ENCODE assay signal across 16 cellular contexts in genomic region chr16:87145181-87146176, GRCh38.
A peak's percentile ranks its signal among the peaks of the same experiment; 100 is the strongest.
DNase-seq lines count a peak whose midpoint lies in the region; ATAC-seq, FAIRE-seq and TF ChIP-seq lines count a peak whose summit lies in the region.
"Had no signal": no experiment of that assay in that cellular context is flagged by ENCODE, and none has a peak within 500 bp of the region (broad histone marks: within the 10 kb centered on the region; RNA-seq: fewer than 3 reads in every experiment).

No MANE protein-coding gene starts in this region.

- peak; percentile 40 for FAIRE-seq in bronchial epithelial cell (lab: Jason Lieb, UNC)

- CTCF ChIA-PET in activated CD4-positive, alpha-beta memory T cell treated with anti-CD3 and anti-CD28 coated beads for 36 hours (lab: Charles Lee) = no interaction called here
- CTCF ChIA-PET in activated CD4-positive, alpha-beta memory T cell treated with anti-CD3 and anti-CD28 coated beads, Interleukin-2, amount 10 ng/mL, durations not matched to agents 7 days and 5 days (lab: Charles Lee) = interaction anchor here (0.6 kb wide), 1 partner anchor 583 kb away, joined by 3 read pairs; no protein-coding TSS in a partner anchor

- POLR2A ChIA-PET in activated CD4-positive, alpha-beta memory T cell treated with anti-CD3 and anti-CD28 coated beads for 36 hours (lab: Charles Lee) = no interaction called here
- POLR2A ChIA-PET in activated CD4-positive, alpha-beta memory T cell treated with anti-CD3 and anti-CD28 coated beads, Interleukin-2, amount 10 ng/mL, durations not matched to agents 7 days and 5 days (lab: Charles Lee) = no interaction called here

- no peak overlapping the region for H3K27ac ChIP-seq in foreskin keratinocyte
- H3K27ac ChIP-seq: suprapubic skin had no signal

- H3K36me3 Mint-ChIP-seq in activated CD4-positive, alpha-beta memory T cell treated with anti-CD3 and anti-CD28 coated beads for 36 hours = no peaks in the 10 kb centered on the region
- peaks cover 2% of the 10 kb centered on the region for H3K36me3 Mint-ChIP-seq in activated CD4-positive, alpha-beta memory T cell treated with anti-CD3 and anti-CD28 coated beads, Interleukin-2, amount 10 ng/mL, durations not matched to agents 7 days and 5 days (ENCODE audit: low read depth)

- H3K27ac Mint-ChIP-seq in activated CD4-positive, alpha-beta memory T cell treated with anti-CD3 and anti-CD28 coated beads for 36 hours = no peak overlapping the region
- H3K27ac Mint-ChIP-seq in activated CD4-positive, alpha-beta memory T cell treated with anti-CD3 and anti-CD28 coated beads, Interleukin-2, amount 10 ng/mL, durations not matched to agents 7 days and 5 days = no peak overlapping the region

- no peaks in the 10 kb centered on the region for H3K4me1 Mint-ChIP-seq in activated CD4-positive, alpha-beta memory T cell treated with anti-CD3 and anti-CD28 coated beads for 36 hours (ENCODE audit: low read depth)
- no peaks in the 10 kb centered on the region for H3K4me1 Mint-ChIP-seq in activated CD4-positive, alpha-beta memory T cell treated with anti-CD3 and anti-CD28 coated beads, Interleukin-2, amount 10 ng/mL, durations not matched to agents 7 days and 5 days

- intact Hi-C loops in activated CD4-positive, alpha-beta memory T cell treated with anti-CD3 and anti-CD28 coated beads for 36 hours (cut with micrococcal nuclease) = no loop called here
- intact Hi-C loops in posterior vena cava (cut with DNase I) = no loop called here

- DNase-seq in activated CD4-positive, alpha-beta memory T cell treated with anti-CD3 and anti-CD28 coated beads for 36 hours = peak; percentile 19
- DNase-seq in activated CD4-positive, alpha-beta memory T cell treated with anti-CD3 and anti-CD28 coated beads, Interleukin-2, amount 10 ng/mL, durations not matched to agents 7 days and 5 days = no peak
- DNase-seq in NOMO-1 (lab: John Stamatoyannopoulos, UW; ENCODE audit: unreplicated experiment in 2 of 2) (peak; percentile 94 to 96), bronchial epithelial cell (ENCODE audit: low read depth) (no peak), posterior vena cava (ENCODE audit: low spot score) (peak; percentile 80), pons (ENCODE audit: low spot score) (no peak), foreskin keratinocyte (no peak)
- DNase-seq: erythroblast; GF-D8; islet precursor cell; NCI-H2081 treated with DMSO at 0.1 percent for 48 hours; stimulated activated CD4-positive, alpha-beta T cell treated with anti-CD3 and anti-CD28 coated beads, Interleukin-4, amount 100 ng/mL, for 24 hours had no signal

- no peak for TF ChIP-seq CTCF in bronchial epithelial cell (IDR thresholded peaks at IDR 0.05; ENCODE audit: insufficient read depth, low read length, severe bottlenecking)
- no peak for TF ChIP-seq CTCF in foreskin keratinocyte (conservative IDR thresholded peaks at IDR 0.05)

- H3K9me3 Mint-ChIP-seq in activated CD4-positive, alpha-beta memory T cell treated with anti-CD3 and anti-CD28 coated beads for 36 hours = peaks cover 6% of the 10 kb centered on the region
- H3K9me3 Mint-ChIP-seq in activated CD4-positive, alpha-beta memory T cell treated with anti-CD3 and anti-CD28 coated beads, Interleukin-2, amount 10 ng/mL, durations not matched to agents 7 days and 5 days = peaks cover 6% of the 10 kb centered on the region

- no peak for ATAC-seq in GM21737 (IDR thresholded peaks at IDR 0.05; ENCODE audit: unreplicated experiment)
- ATAC-seq in foreskin keratinocyte = no peak

- H3K4me1 ChIP-seq in foreskin keratinocyte = no peaks in the 10 kb centered on the region
- H3K4me1 ChIP-seq: HAP-1, suprapubic skin had no signal

- H3K4me3 Mint-ChIP-seq in activated CD4-positive, alpha-beta memory T cell treated with anti-CD3 and anti-CD28 coated beads for 36 hours = no peak overlapping the region
- H3K4me3 Mint-ChIP-seq in activated CD4-positive, alpha-beta memory T cell treated with anti-CD3 and anti-CD28 coated beads, Interleukin-2, amount 10 ng/mL, durations not matched to agents 7 days and 5 days = no peak overlapping the region
- H3K4me3 Mint-ChIP-seq: brain had no signal

- H3K36me3 ChIP-seq in bronchial epithelial cell (ENCODE audit: control insufficient read depth, insufficient read depth, low read length) = no peaks in the 10 kb centered on the region
- H3K36me3 ChIP-seq: HAP-1, suprapubic skin had no signal

- H3K4me3 ChIP-seq in bronchial epithelial cell (ENCODE audit: low read depth, low read length) = no peak overlapping the region
- H3K4me3 ChIP-seq: HAP-1, suprapubic skin had no signal

- H3K27me3 ChIP-seq in bronchial epithelial cell (ENCODE audit: control insufficient read depth, insufficient read depth, low read length) (no peaks in the 10 kb centered on the region), foreskin keratinocyte (no peaks in the 10 kb centered on the region)
- H3K27me3 ChIP-seq: suprapubic skin had no signal

- no peaks in the 10 kb centered on the region for H3K27me3 Mint-ChIP-seq in activated CD4-positive, alpha-beta memory T cell treated with anti-CD3 and anti-CD28 coated beads for 36 hours
- H3K27me3 Mint-ChIP-seq in activated CD4-positive, alpha-beta memory T cell treated with anti-CD3 and anti-CD28 coated beads, Interleukin-2, amount 10 ng/mL, durations not matched to agents 7 days and 5 days = no peaks in the 10 kb centered on the region

Comparison
In these comparisons a context has a peak if more than half of its experiments do, and no peak if none do; other contexts are left out.
1. DNase-seq: peak in activated CD4-positive, alpha-beta memory T cell treated with anti-CD3 and anti-CD28 coated beads for 36 hours (single experiment), NOMO-1 (2 of 2) and posterior vena cava (single experiment); none in activated CD4-positive, alpha-beta memory T cell treated with anti-CD3 and anti-CD28 coated beads, Interleukin-2, amount 10 ng/mL, durations not matched to agents 7 days and 5 days (single experiment), bronchial epithelial cell (single experiment), pons (single experiment) and foreskin keratinocyte (0 of 2).